ENCODE assay signal across 21 cellular contexts in the genomic region with DNA sequence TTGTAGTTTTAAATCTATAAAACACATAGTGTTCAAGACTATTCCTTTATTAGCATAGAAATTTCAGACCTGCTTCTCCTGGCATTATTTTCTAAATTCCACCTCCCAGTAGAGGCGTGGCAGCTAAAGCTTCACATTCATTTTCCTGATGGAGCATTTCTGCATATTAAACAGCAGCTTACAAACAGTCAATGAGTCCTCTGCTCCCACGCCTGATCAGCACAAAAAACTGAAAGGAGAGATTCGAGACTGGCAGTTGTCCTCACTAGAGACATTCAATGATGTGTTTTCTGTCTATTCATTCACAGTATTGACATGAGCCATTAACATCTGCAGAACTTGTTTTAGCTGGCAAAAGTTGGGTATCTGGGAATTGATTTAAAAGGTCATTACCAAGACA.
DNase-seq lines count a peak whose midpoint lies in the region; ATAC-seq and TF ChIP-seq lines count a peak whose summit lies in the region.
"Had no signal": no experiment of that assay in that cellular context is flagged by ENCODE, and none has a peak within 500 bp of the region (broad histone marks: within the 10 kb centered on the region; RNA-seq: fewer than 3 reads in every experiment).

No MANE protein-coding gene starts in this region.

- H3K4me1 Mint-ChIP-seq in neural progenitor cell = peaks cover 23% of the 10 kb centered on the region

- peaks cover 20% of the 10 kb centered on the region for H3K36me3 Mint-ChIP-seq in neural progenitor cell

- peaks cover 54% of the 10 kb centered on the region for H3K4me1 ChIP-seq in HAP-1
- H3K4me1 ChIP-seq in neural progenitor cell = no peaks in the 10 kb centered on the region
- no peaks in the 10 kb centered on the region for H3K4me1 ChIP-seq in upper lobe of left lung
- H3K4me1 ChIP-seq: A549 had no signal

- H3K36me3 ChIP-seq in HAP-1 (replicated peaks) (no peaks in the 10 kb centered on the region), neural progenitor cell (no peaks in the 10 kb centered on the region), upper lobe of left lung (peaks cover 0 to 14% (median 9%) of the 10 kb centered on the region in 4 donors)

- H3K27me3 ChIP-seq in HAP-1 (ENCODE audit: low read depth) = no peaks in the 10 kb centered on the region
- H3K27me3 ChIP-seq in neural progenitor cell = no peaks in the 10 kb centered on the region
- no peaks in the 10 kb centered on the region for H3K27me3 ChIP-seq in upper lobe of left lung

- TF ChIP-seq POLR2A in upper lobe of left lung (IDR thresholded peaks at IDR 0.05) = no peak

- H2AFZ ChIP-seq in neural progenitor cell (replicated peaks) = no peak overlapping the region

- no peaks in the 10 kb centered on the region for H3F3A ChIP-seq in neural progenitor cell (ENCODE audit: low read depth)

- no peak overlapping the region for H3K4me2 ChIP-seq in neural progenitor cell
- H3K4me2 ChIP-seq: A549 had no signal

- DNase-seq in HAP-1 (ENCODE audit: low spot score in 2 of 2) = peak; percentile 74 to 96
- peak; percentile 22 for DNase-seq in astrocyte of the hippocampus (ENCODE audit: low read depth, low spot score)
- peak; percentile 3 for DNase-seq in neural progenitor cell (ENCODE audit: low spot score)
- DNase-seq in hepatic stellate cell (ENCODE audit: low spot score) = no peak
- DNase-seq in upper lobe of left lung = no peak
- DNase-seq in COLO668 (lab: John Stamatoyannopoulos, UW; ENCODE audit: unreplicated experiment) = no peak
- DNase-seq: CD4-positive, CD25-positive, alpha-beta regulatory T cell; COR-L47; DMS 273 treated with DMSO at 0.1 percent for 48 hours; DMS79 treated with DMSO at 0.1 percent for 48 hours; HCEC 1CT; KG1; NCI-H1105; NCI-H146; NCI-H2029; NCI-H2227 treated with DMSO at 0.1 percent for 48 hours; NCI-H510A treated with DMSO at 0.1 percent for 48 hours; NCI-H748 treated with DMSO at 0.1 percent for 48 hours had no signal

- H3K79me2 ChIP-seq in neural progenitor cell (ENCODE audit: low read depth) = no peaks in the 10 kb centered on the region

- no peak overlapping the region for H3K27ac Mint-ChIP-seq in neural progenitor cell
- H3K27ac Mint-ChIP-seq: CD4-positive, CD25-positive, alpha-beta regulatory T cell had no signal

- no peak for TF ChIP-seq CTCF in neural progenitor cell (IDR thresholded peaks at IDR 0.05)
- no peak for TF ChIP-seq CTCF in upper lobe of left lung (IDR thresholded peaks at IDR 0.05)

- WGBS in upper lobe of left lung, 2 donors = 81 to 89% methylated on average over 3 of the region's 3 CpGs

- in situ Hi-C loops in HAP-1 (cut with MboI; ENCODE audit: low sequenced_read_pairs) = no loop called here

- no peak for TF ChIP-seq EP300 in upper lobe of left lung (IDR thresholded peaks at IDR 0.05)

- no peak overlapping the region for H3K27ac ChIP-seq in neural progenitor cell
- H3K27ac ChIP-seq in upper lobe of left lung = no peak overlapping the region
- H3K27ac ChIP-seq: A549 had no signal

- H3K27me3 Mint-ChIP-seq in neural progenitor cell (ENCODE audit: insufficient read depth, low read depth) = peaks cover 16% of the 10 kb centered on the region
- H3K27me3 Mint-ChIP-seq: CD4-positive, CD25-positive, alpha-beta regulatory T cell had no signal

- ATAC-seq in HG02852 (IDR thresholded peaks at IDR 0.05; ENCODE audit: unreplicated experiment) (no peak), upper lobe of left lung (ENCODE audit: low FRiP score in 2 of 2) (no peak)
- ATAC-seq: A549, Right ventricle myocardium inferior had no signal

- H3K4me3 ChIP-seq in HAP-1 = no peak overlapping the region
- H3K4me3 ChIP-seq in neural progenitor cell = no peak overlapping the region
- no peak overlapping the region for H3K4me3 ChIP-seq in upper lobe of left lung
- H3K4me3 ChIP-seq: A549 had no signal

- H3K9ac ChIP-seq in neural progenitor cell = no peak overlapping the region

- H4K20me1 ChIP-seq in neural progenitor cell (ENCODE audit: low read depth) = no peaks in the 10 kb centered on the region

- H3K9me3 ChIP-seq in HAP-1 (no peaks in the 10 kb centered on the region), neural progenitor cell (ENCODE audit: low read depth) (no peaks in the 10 kb centered on the region), upper lobe of left lung (no peaks in the 10 kb centered on the region)
- H3K9me3 ChIP-seq: A549 had no signal

- peaks cover 9% of the 10 kb centered on the region for H3K9me3 Mint-ChIP-seq in neural progenitor cell

- H3K4me3 Mint-ChIP-seq in neural progenitor cell = no peak overlapping the region
- H3K4me3 Mint-ChIP-seq: CD4-positive, CD25-positive, alpha-beta regulatory T cell had no signal

Comparison
In these comparisons a context has a peak if more than half of its experiments do, and no peak if none do; other contexts are left out.
1. DNase-seq: peak in HAP-1 (2 of 2), astrocyte of the hippocampus (single experiment) and neural progenitor cell (single experiment); none in hepatic stellate cell (single experiment), upper lobe of left lung (0 of 2) and COLO668 (single experiment).